14 cellular contexts compared by ENCODE assay signal in the genomic region with DNA sequence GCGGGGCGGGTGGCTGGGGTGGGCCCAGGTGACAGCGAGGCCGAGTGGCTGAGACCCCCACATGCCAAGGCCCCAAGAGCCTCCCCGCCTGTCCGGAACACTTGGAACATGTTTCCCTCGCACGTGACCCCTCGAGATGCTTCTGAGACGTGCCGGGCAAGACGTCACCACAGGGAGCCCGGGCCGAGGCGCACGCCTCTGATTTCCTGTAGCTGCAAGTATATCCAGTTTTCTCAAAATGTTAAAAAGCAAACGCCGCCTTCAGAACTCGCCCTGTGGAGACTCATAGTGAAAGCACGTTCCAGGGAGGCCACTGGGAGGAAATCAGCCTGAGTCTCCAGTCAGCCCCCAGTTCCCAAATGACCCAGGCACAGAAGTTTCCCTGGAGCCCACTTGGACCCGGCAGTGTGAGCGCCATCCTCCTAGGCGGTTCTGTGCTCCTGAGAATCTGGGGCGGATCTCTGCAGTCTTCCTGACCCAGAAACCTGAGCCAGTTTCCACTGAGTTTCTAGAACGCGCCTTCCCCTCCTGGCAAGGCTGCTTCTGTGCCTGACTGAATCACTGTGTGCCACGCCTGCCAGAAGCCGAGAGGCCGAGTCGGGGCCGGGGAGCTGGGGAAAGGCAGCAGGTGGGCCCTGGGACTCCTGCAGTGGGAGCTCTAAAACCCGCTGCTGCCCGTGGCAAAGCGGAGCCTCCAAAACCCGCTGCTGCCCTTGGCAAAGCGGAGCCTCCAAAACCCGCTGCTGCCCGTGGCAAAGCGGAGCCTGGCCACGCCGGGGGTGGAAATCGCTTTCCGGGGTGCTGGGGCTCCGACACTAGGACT.
DNase-seq lines count a peak whose midpoint lies in the region; ATAC-seq and TF ChIP-seq lines count a peak whose summit lies in the region.
"Had no signal": no experiment of that assay in that cellular context is flagged by ENCODE, and none has a peak within 500 bp of the region (broad histone marks: within the 10 kb centered on the region; RNA-seq: fewer than 3 reads in every experiment).

No MANE protein-coding gene starts in this region.

- TF ChIP-seq CTCF in brain microvascular endothelial cell (IDR thresholded peaks at IDR 0.05; ENCODE audit: low read depth, low read length, missing control alignments) (no peak), left ventricle myocardium inferior (IDR thresholded peaks at IDR 0.05; ENCODE audit: borderline replicate concordance) (no peak), gastrocnemius medialis (IDR thresholded peaks at IDR 0.05 in 4 of 5, conservative IDR thresholded peaks at IDR 0.05 in 1 of 5) (no peak)

- intact Hi-C loops in left ventricle myocardium inferior (cut with micrococcal nuclease) (no loop called here), gastrocnemius medialis (cut with DNase I; ENCODE audit: low total_unique reads) (no loop called here)

- in situ Hi-C loops in brain microvascular endothelial cell (cut with HindIII; ENCODE audit: low pct_ligation_motif_present, low sequenced_read_pairs) (no loop called here), gastrocnemius medialis (cut with MboI; ENCODE audit: low sequenced_read_pairs in 4 of 4) (no loop called here)

- H3K4me1 ChIP-seq in left ventricle myocardium inferior (peaks cover 4% of the 10 kb centered on the region), gastrocnemius medialis (peaks cover 0 to 3% of the 10 kb centered on the region in 2 donors)

- H3K4me3 ChIP-seq in brain microvascular endothelial cell (ENCODE audit: low read depth, low read length) = no peak overlapping the region
- no peak overlapping the region for H3K4me3 ChIP-seq in left ventricle myocardium inferior
- H3K4me3 ChIP-seq in gastrocnemius medialis = no peak overlapping the region

- no peak for TF ChIP-seq POLR2A in gastrocnemius medialis (IDR thresholded peaks at IDR 0.05)

- ATAC-seq in gastrocnemius medialis (peak; percentile 41 to 67), GM21529 (IDR thresholded peaks at IDR 0.05; ENCODE audit: unreplicated experiment) (no peak)

- DNase-seq in GM04504 (ENCODE audit: low read depth) (peak; percentile 60), brain microvascular endothelial cell (peak; percentile 69), left ventricle myocardium inferior (peak; percentile 10), gastrocnemius medialis (peak; percentile 31 to 43), GM19240 (ENCODE audit: insufficient read length, low spot score) (no peak), NCI-H1930 (lab: John Stamatoyannopoulos, UW) (no peak), NCI-H2029 (lab: John Stamatoyannopoulos, UW) (no peak)
- DNase-seq: activated CD4-positive, alpha-beta memory T cell treated with anti-CD3 and anti-CD28 coated beads for 36 hours; DMS79 treated with DMSO at 0.1 percent for 48 hours; NCI-H1436 treated with DMSO at 0.1 percent for 48 hours; NCI-H526; T-helper 9 cell had no signal

- H3K27ac ChIP-seq in brain microvascular endothelial cell (peak overlapping the region; percentile 68), left ventricle myocardium inferior (replicated peaks) (no peak overlapping the region), gastrocnemius medialis (no peak overlapping the region)
- H3K27ac ChIP-seq: KMS-11 had no signal

- H3K9me3 ChIP-seq in left ventricle myocardium inferior (replicated peaks) (no peaks in the 10 kb centered on the region), gastrocnemius medialis (no peaks in the 10 kb centered on the region)

- H3K27me3 ChIP-seq in brain microvascular endothelial cell (replicated peaks) = no peaks in the 10 kb centered on the region
- H3K27me3 ChIP-seq in left ventricle myocardium inferior (ENCODE audit: low read depth) = no peaks in the 10 kb centered on the region
- H3K27me3 ChIP-seq in gastrocnemius medialis = no peaks in the 10 kb centered on the region

- H3K36me3 ChIP-seq in brain microvascular endothelial cell (replicated peaks) (peaks cover 16% of the 10 kb centered on the region), left ventricle myocardium inferior (peaks cover 89% of the 10 kb centered on the region), gastrocnemius medialis (peaks cover 0 to 54% of the 10 kb centered on the region in 2 donors)

Comparison
In these comparisons a context has a peak if more than half of its experiments do, and no peak if none do; other contexts are left out.
1. DNase-seq: peak in GM04504 (single experiment), brain microvascular endothelial cell (single experiment), left ventricle myocardium inferior (single experiment) and gastrocnemius medialis (2 of 2); none in GM19240 (single experiment), NCI-H1930 (0 of 2) and NCI-H2029 (single experiment).